22 cellular contexts compared by ENCODE assay signal in the genomic region with DNA sequence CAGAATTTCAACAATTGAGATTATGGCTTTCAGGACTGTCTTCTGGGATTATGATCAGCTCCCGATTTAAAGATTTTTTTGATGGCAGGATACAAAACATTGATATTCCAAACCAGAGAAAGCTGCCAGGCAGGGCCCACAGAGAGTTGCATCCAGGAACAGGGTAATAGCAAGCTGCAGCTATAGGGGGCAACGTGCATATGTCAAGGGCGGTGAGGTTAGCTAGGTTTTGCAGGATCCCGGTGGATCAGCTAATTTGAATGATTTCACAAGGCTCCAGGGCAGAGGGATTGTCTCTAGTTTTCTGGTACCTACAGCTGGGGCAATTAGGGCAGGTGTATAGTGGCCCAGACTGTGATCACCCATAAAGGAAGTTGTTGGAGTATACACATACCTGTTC.
DNase-seq lines count a peak whose midpoint lies in the region; ATAC-seq and TF ChIP-seq lines count a peak whose summit lies in the region.
"Had no signal": no experiment of that assay in that cellular context is flagged by ENCODE, and none has a peak within 500 bp of the region (broad histone marks: within the 10 kb centered on the region; RNA-seq: fewer than 3 reads in every experiment).

No MANE protein-coding gene starts in this region.

- no CpG with 5 or more reads among the region's 4 CpGs for WGBS in H9 (ENCODE audit: extremely low coverage, insufficient read length, low lambda C conversion rate)

- no peak overlapping the region for H2BK120ac ChIP-seq in H9 (ENCODE audit: low read depth, low read length, poor library complexity, severe bottlenecking)

- no peak overlapping the region for H4K8ac ChIP-seq in H9 (replicated peaks; ENCODE audit: insufficient read length, low read depth, low read length)

- no peaks in the 10 kb centered on the region for H3K4me1 ChIP-seq in H9 (ENCODE audit: insufficient read depth, low read length)
- no peaks in the 10 kb centered on the region for H3K4me1 ChIP-seq in neural progenitor cell

- H3K79me2 ChIP-seq in H9 (ENCODE audit: insufficient read depth, low read length) (no peaks in the 10 kb centered on the region), neural progenitor cell (ENCODE audit: low read depth) (no peaks in the 10 kb centered on the region)

- H3K9me3 Mint-ChIP-seq in H9 = no peaks in the 10 kb centered on the region; a peak in 1 of 5 replicates
- peaks cover 4% of the 10 kb centered on the region; the same call in 1 of the 2 replicates for H3K9me3 Mint-ChIP-seq in WTC11
- H3K9me3 Mint-ChIP-seq in neural progenitor cell = no peaks in the 10 kb centered on the region

- H4K91ac ChIP-seq in H9 (ENCODE audit: insufficient read length, low read depth, low read length) = no peak overlapping the region

- no peak overlapping the region for H3K4ac ChIP-seq in H9 (ENCODE audit: low read depth, low read length)

- H3K9me3 ChIP-seq in H9 (ENCODE audit: control insufficient read depth, low read depth, low read length) (no peaks in the 10 kb centered on the region), neural progenitor cell (ENCODE audit: low read depth) (no peaks in the 10 kb centered on the region)

- no peak overlapping the region for H3K14ac ChIP-seq in H9 (ENCODE audit: insufficient read depth, low read length)

- intact Hi-C loops in Right ventricle myocardium superior (cut with DNase I) = no loop called here

- no peak overlapping the region for H2BK20ac ChIP-seq in H9 (ENCODE audit: low read depth, low read length, poor library complexity, severe bottlenecking)

- no peak overlapping the region for H2BK15ac ChIP-seq in H9 (ENCODE audit: low read depth, low read length)

- H3K23ac ChIP-seq in H9 (ENCODE audit: insufficient read length, low read depth, low read length) = no peak overlapping the region

- H3K9ac ChIP-seq in H9 (ENCODE audit: extremely low read depth, insufficient read length, low read length) (no peak overlapping the region), neural progenitor cell (no peak overlapping the region)
- H3K9ac ChIP-seq: GM23248 had no signal

- no peaks in the 10 kb centered on the region for H3K79me1 ChIP-seq in H9 (ENCODE audit: insufficient read depth, low read depth, low read length, poor library complexity, severe bottlenecking)

- no peak overlapping the region for H3K27ac ChIP-seq in H9 (ENCODE audit: insufficient read length, low read depth, low read length)
- no peak overlapping the region for H3K27ac ChIP-seq in neural progenitor cell
- H3K27ac ChIP-seq: GM23248 had no signal

- no peaks in the 10 kb centered on the region for H3F3A ChIP-seq in neural progenitor cell (ENCODE audit: low read depth)

- H2AFZ ChIP-seq in H9 (ENCODE audit: low read length) (no peak overlapping the region), neural progenitor cell (replicated peaks) (no peak overlapping the region)
- H2AFZ ChIP-seq: GM23248 had no signal

- no peak overlapping the region for H3T11ph ChIP-seq in H9 (ENCODE audit: low read length)

- H3K4me2 ChIP-seq in H9 (ENCODE audit: insufficient read depth, insufficient read length, low read length) (no peak overlapping the region), neural progenitor cell (no peak overlapping the region)

- POLR2A ChIA-PET in WTC11 (lab: Charles Lee) = no interaction called here

- H3K27me3 Mint-ChIP-seq in H9 (ENCODE audit: low read depth) (no peaks in the 10 kb centered on the region), WTC11 (ENCODE audit: low read depth) (no peaks in the 10 kb centered on the region), neural progenitor cell (ENCODE audit: insufficient read depth, low read depth) (no peaks in the 10 kb centered on the region)

- H3K4me3 Mint-ChIP-seq in H9 = no peak overlapping the region
- H3K4me3 Mint-ChIP-seq in WTC11 = no peak overlapping the region
- H3K4me3 Mint-ChIP-seq in neural progenitor cell = no peak overlapping the region
- H3K4me3 Mint-ChIP-seq: CD4-positive, alpha-beta memory T cell had no signal

- no peaks in the 10 kb centered on the region for H3K36me3 ChIP-seq in neural progenitor cell

- H3K4me1 Mint-ChIP-seq in H9 (no peaks in the 10 kb centered on the region), WTC11 (no peaks in the 10 kb centered on the region), neural progenitor cell (no peaks in the 10 kb centered on the region)
- H3K4me1 Mint-ChIP-seq: CD4-positive, alpha-beta memory T cell had no signal

- ATAC-seq in WTC11 (peak; percentile 92), GM18858 (IDR thresholded peaks at IDR 0.05; ENCODE audit: unreplicated experiment) (no peak), Right ventricle myocardium superior (ENCODE audit: poor library complexity) (no peak)
- ATAC-seq: HepG2, K562 had no signal

- TF ChIP-seq CTCF in H9 (conservative IDR thresholded peaks at IDR 0.05) (peak; percentile 48), WTC11 (IDR thresholded peaks at IDR 0.05) (no peak), neural progenitor cell (IDR thresholded peaks at IDR 0.05) (peak; percentile 19)

- no peak overlapping the region for H2BK5ac ChIP-seq in H9 (ENCODE audit: insufficient read length, low read length)

- peak; percentile 35 for DNase-seq in H9
- DNase-seq in WTC11 (ENCODE audit: low spot score) = peak; percentile 21
- DNase-seq in iPS DF 4.7 (ENCODE audit: extremely low read depth, low spot score) = peak; percentile 2
- peak; percentile 13 for DNase-seq in neural progenitor cell (ENCODE audit: low spot score)
- no peak for DNase-seq in Right ventricle myocardium superior
- DNase-seq in SW480 (ENCODE audit: low spot score) = no peak
- no peak for DNase-seq in T-helper 2 cell
- DNase-seq: C1 segment of cervical spinal cord; CD4-positive, alpha-beta memory T cell; DMS79 treated with DMSO at 0.1 percent for 48 hours; GM23248; Kasumi-1; NCI-H1105; NCI-H1436 treated with DMSO at 0.1 percent for 48 hours; NCI-H187 treated with DMSO at 0.1 percent for 48 hours; NCI-H2171 treated with DMSO at 0.1 percent for 48 hours; NCI-H82; RPMI8226; SHP77 had no signal

- H3K27me3 ChIP-seq in H9 (ENCODE audit: insufficient read depth, low read length) = no peaks in the 10 kb centered on the region
- no peaks in the 10 kb centered on the region for H3K27me3 ChIP-seq in neural progenitor cell

- H4K5ac ChIP-seq in H9 (ENCODE audit: insufficient read length, low read depth, low read length) = no peak overlapping the region

- H3K23me2 ChIP-seq in H9 (ENCODE audit: insufficient read length, low read depth, low read length, poor library complexity, severe bottlenecking) = no peaks in the 10 kb centered on the region

- H2BK12ac ChIP-seq in H9 (ENCODE audit: insufficient read length, low read depth, low read length) = no peak overlapping the region

- H4K20me1 ChIP-seq in H9 (ENCODE audit: control insufficient read depth, insufficient read depth, insufficient read length) (no peaks in the 10 kb centered on the region), neural progenitor cell (ENCODE audit: low read depth) (no peaks in the 10 kb centered on the region)

- CTCF ChIA-PET in WTC11 (lab: Charles Lee) = interaction anchor here (0.8 to 2.2 kb wide), 5 partner anchors 9 to 45 kb away, joined by 3 to 6 read pairs (median 3); no protein-coding TSS in a partner anchor

- H3K18ac ChIP-seq in H9 (ENCODE audit: insufficient read length, low read depth, low read length) = no peak overlapping the region

- H3K56ac ChIP-seq in H9 (ENCODE audit: insufficient read length, low read depth, low read length) = no peak overlapping the region

- no peak overlapping the region for H3K27ac Mint-ChIP-seq in H9
- no peak overlapping the region for H3K27ac Mint-ChIP-seq in WTC11
- no peak overlapping the region for H3K27ac Mint-ChIP-seq in neural progenitor cell
- H3K27ac Mint-ChIP-seq: CD4-positive, alpha-beta memory T cell had no signal

- no peak overlapping the region for H2AK5ac ChIP-seq in H9 (ENCODE audit: insufficient read length, low read length)

- no peaks in the 10 kb centered on the region for H3K36me3 Mint-ChIP-seq in H9 (ENCODE audit: insufficient read depth in 1 of 3, low read depth in 3 of 3)
- H3K36me3 Mint-ChIP-seq in WTC11 = no peaks in the 10 kb centered on the region
- no peaks in the 10 kb centered on the region for H3K36me3 Mint-ChIP-seq in neural progenitor cell
- H3K36me3 Mint-ChIP-seq: CD4-positive, alpha-beta memory T cell had no signal

- H3K4me3 ChIP-seq in neural progenitor cell = no peak overlapping the region
- H3K4me3 ChIP-seq: GM23248, K562 had no signal

TF ChIP-seq in WTC11, 78 proteins besides CTCF, POLR2A, EP300 and RAD21 (continues in another document):
- no peak for TF ChIP-seq RORB (CRISPR knock-in tag; IDR thresholded peaks at IDR 0.05)
- no peak for TF ChIP-seq ZNF396 (CRISPR knock-in tag; IDR thresholded peaks at IDR 0.05; ENCODE audit: borderline replicate concordance)
- TF ChIP-seq ZNF317 (CRISPR knock-in tag; IDR thresholded peaks at IDR 0.05; ENCODE audit: borderline replicate concordance, low read depth) = no peak
- TF ChIP-seq NFYB (CRISPR knock-in tag; conservative IDR thresholded peaks at IDR 0.05; ENCODE audit: low read depth) = no peak
- TF ChIP-seq ZNF121 (CRISPR knock-in tag; IDR thresholded peaks at IDR 0.05) = no peak
- TF ChIP-seq KAT7 (CRISPR knock-in tag; IDR thresholded peaks at IDR 0.05; ENCODE audit: borderline replicate concordance) = no peak
- TF ChIP-seq, protein P1, sequence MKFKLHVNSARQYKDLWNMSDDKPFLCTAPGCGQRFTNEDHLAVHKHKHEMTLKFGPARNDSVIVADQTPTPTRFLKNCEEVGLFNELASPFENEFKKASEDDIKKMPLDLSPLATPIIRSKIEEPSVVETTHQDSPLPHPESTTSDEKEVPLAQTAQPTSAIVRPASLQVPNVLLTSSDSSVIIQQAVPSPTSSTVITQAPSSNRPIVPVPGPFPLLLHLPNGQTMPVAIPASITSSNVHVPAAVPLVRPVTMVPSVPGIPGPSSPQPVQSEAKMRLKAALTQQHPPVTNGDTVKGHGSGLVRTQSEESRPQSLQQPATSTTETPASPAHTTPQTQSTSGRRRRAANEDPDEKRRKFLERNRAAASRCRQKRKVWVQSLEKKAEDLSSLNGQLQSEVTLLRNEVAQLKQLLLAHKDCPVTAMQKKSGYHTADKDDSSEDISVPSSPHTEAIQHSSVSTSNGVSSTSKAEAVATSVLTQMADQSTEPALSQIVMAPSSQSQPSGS (CRISPR knock-in tag; IDR thresholded peaks at IDR 0.05; ENCODE audit: borderline replicate concordance, low read depth) = no peak
- TF ChIP-seq ZNF423 (CRISPR knock-in tag; IDR thresholded peaks at IDR 0.05) = no peak
- no peak for TF ChIP-seq CREB1 (CRISPR knock-in tag; IDR thresholded peaks at IDR 0.05)
- TF ChIP-seq NR1H2 (CRISPR knock-in tag; IDR thresholded peaks at IDR 0.05) = no peak
- TF ChIP-seq, protein P2, sequence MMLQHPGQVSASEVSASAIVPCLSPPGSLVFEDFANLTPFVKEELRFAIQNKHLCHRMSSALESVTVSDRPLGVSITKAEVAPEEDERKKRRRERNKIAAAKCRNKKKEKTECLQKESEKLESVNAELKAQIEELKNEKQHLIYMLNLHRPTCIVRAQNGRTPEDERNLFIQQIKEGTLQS (CRISPR knock-in tag; conservative IDR thresholded peaks at IDR 0.05) = no peak

Comparison
In these comparisons a context has a peak if more than half of its experiments do, and no peak if none do; other contexts are left out.
1. DNase-seq: peak in H9 (single experiment), WTC11 (single experiment), iPS DF 4.7 (single experiment) and neural progenitor cell (single experiment); none in Right ventricle myocardium superior (single experiment), SW480 (single experiment) and T-helper 2 cell (0 of 5).